11 cellular contexts compared by ENCODE assay signal in genomic region chr11:119694334-119694733, GRCh38. TPM values are rescaled to one million over a fixed set of nuclear protein-coding genes. Genes with fewer than 3 reads are reported as not detected.
DNase-seq lines count a peak whose midpoint lies in the region; ATAC-seq, FAIRE-seq and TF ChIP-seq lines count a peak whose summit lies in the region.
"Had no signal": no experiment of that assay in that cellular context is flagged by ENCODE, and none has a peak within 500 bp of the region (broad histone marks: within the 10 kb centered on the region; RNA-seq: fewer than 3 reads in every experiment).

No MANE protein-coding gene starts in this region.

- H3K9me3 Mint-ChIP-seq in activated T-helper 17 cell treated with anti-CD3 and anti-CD28 coated beads, Interleukin-2, amount 50 U/mL, for 72 hours: no peaks in the 10 kb centered on the region
- H3K9me3 Mint-ChIP-seq in natural killer cell treated with Interleukin-12 subunit alpha and Interleukin-12 subunit beta and Interleukin-15 and Interleukin-18, amount 100 ng/mL, for 72 hours: no peaks in the 10 kb centered on the region
- H3K9me3 Mint-ChIP-seq: T-helper 1 cell treated with Interleukin-12 subunit alpha and Interleukin-12 subunit beta and Interleukin-4 antibody, amounts not matched to agents 30 μg/mL and 1 μg/mL, for 36 hours had no signal

- no peaks in the 10 kb centered on the region for H3K36me3 Mint-ChIP-seq in activated T-helper 17 cell treated with anti-CD3 and anti-CD28 coated beads, Interleukin-2, amount 50 U/mL, for 72 hours (ENCODE audit: low read depth)
- no peaks in the 10 kb centered on the region for H3K36me3 Mint-ChIP-seq in natural killer cell treated with Interleukin-12 subunit alpha and Interleukin-12 subunit beta and Interleukin-15 and Interleukin-18, amount 100 ng/mL, for 72 hours

- H3K4me2 ChIP-seq in hepatocyte: no peak overlapping the region

- no peaks in the 10 kb centered on the region for H3K9me3 ChIP-seq in hepatocyte (ENCODE audit: low read depth)
- H3K9me3 ChIP-seq: heart right ventricle had no signal

- no peak overlapping the region for H2AFZ ChIP-seq in hepatocyte

- TF ChIP-seq POLR2A in GM12891 (IDR thresholded peaks at IDR 0.05; ENCODE audit: low read depth, low read length) (no peak), GM18505 (IDR thresholded peaks at IDR 0.05; ENCODE audit: borderline replicate concordance, extremely low read depth, insufficient read depth, insufficient read length) (no peak)

- H3K4me1 Mint-ChIP-seq in activated T-helper 17 cell treated with anti-CD3 and anti-CD28 coated beads, Interleukin-2, amount 50 U/mL, for 72 hours: peaks cover 5% of the 10 kb centered on the region
- peaks cover 43% of the 10 kb centered on the region in 2 donors for H3K4me1 Mint-ChIP-seq in natural killer cell treated with Interleukin-12 subunit alpha and Interleukin-12 subunit beta and Interleukin-15 and Interleukin-18, amount 100 ng/mL, for 72 hours (ENCODE audit: low read depth in 2 of 2)

- H3K79me2 ChIP-seq in hepatocyte: no peaks in the 10 kb centered on the region

- H3K36me3 ChIP-seq in hepatocyte (replicated peaks; ENCODE audit: insufficient read depth, low read depth): no peaks in the 10 kb centered on the region
- H3K36me3 ChIP-seq: heart right ventricle had no signal

- no peaks in the 10 kb centered on the region for H3K9me2 ChIP-seq in hepatocyte (replicated peaks; ENCODE audit: insufficient read depth)

- no peak for ATAC-seq in activated T-helper 17 cell treated with anti-CD3 and anti-CD28 coated beads, Interleukin-2, amount 50 U/mL, for 72 hours (replicated peaks)
- ATAC-seq in natural killer cell treated with Interleukin-12 subunit alpha and Interleukin-12 subunit beta and Interleukin-15 and Interleukin-18, amount 100 ng/mL, for 72 hours: no peak
- ATAC-seq in GM18505 (IDR thresholded peaks at IDR 0.05; ENCODE audit: unreplicated experiment) (no peak), HG02938 (IDR thresholded peaks at IDR 0.05; ENCODE audit: unreplicated experiment) (no peak)

- no peak overlapping the region for H3K27ac ChIP-seq in hepatocyte
- H3K27ac ChIP-seq: heart right ventricle had no signal

- peaks cover 5% of the 10 kb centered on the region for H4K20me1 ChIP-seq in hepatocyte (ENCODE audit: insufficient read depth, poor library complexity, severe bottlenecking)

- H3K27me3 ChIP-seq in hepatocyte: no peaks in the 10 kb centered on the region
- H3K27me3 ChIP-seq: heart right ventricle had no signal

- H3K27me3 Mint-ChIP-seq in activated T-helper 17 cell treated with anti-CD3 and anti-CD28 coated beads, Interleukin-2, amount 50 U/mL, for 72 hours: no peaks in the 10 kb centered on the region
- H3K27me3 Mint-ChIP-seq in natural killer cell treated with Interleukin-12 subunit alpha and Interleukin-12 subunit beta and Interleukin-15 and Interleukin-18, amount 100 ng/mL, for 72 hours: peaks cover 14 to 15% of the 10 kb centered on the region in 2 donors

- peaks cover under 1% of the 10 kb centered on the region for H3K4me1 ChIP-seq in hepatocyte (ENCODE audit: insufficient read depth)

- DNase-seq in GM12891 (ENCODE audit: insufficient read length, low spot score): no peak
- no peak for DNase-seq in LNCaP clone FGC (ENCODE audit: low read depth)
- no peak for DNase-seq in natural killer cell treated with Interleukin-12 subunit alpha and Interleukin-12 subunit beta and Interleukin-15 and Interleukin-18, amount 100 ng/mL, for 72 hours (ENCODE audit: low spot score)
- DNase-seq in hepatocyte (ENCODE audit: low spot score): no peak
- DNase-seq in activated gamma-delta T cell (lab: John Stamatoyannopoulos, UW): no peak
- DNase-seq: heart right ventricle; stimulated activated CD4-positive, alpha-beta T cell treated with anti-CD3 and anti-CD28 coated beads, Interleukin-12 subunit alpha, Interleukin-12 subunit beta, amount 100 ng/mL, for 4 hours had no signal

- peak; percentile 73 for FAIRE-seq in GM12891 (lab: Jason Lieb, UNC)

- 66% methylated on average over 3 of the region's 3 CpGs for WGBS in hepatocyte (ENCODE audit: low lambda C conversion rate, missing lambda C conversion rate)

- H3K4me3 ChIP-seq in LNCaP clone FGC (ENCODE audit: low read depth, low read length) (no peak overlapping the region), hepatocyte (no peak overlapping the region)
- H3K4me3 ChIP-seq: heart right ventricle had no signal

- TF ChIP-seq CTCF in LNCaP clone FGC (IDR thresholded peaks at IDR 0.05; ENCODE audit: control insufficient read depth, extremely low read depth, insufficient read depth) (peak; percentile 27; the same call in 1 of the 2 replicates), hepatocyte (IDR thresholded peaks at IDR 0.05; ENCODE audit: poor library complexity) (no peak)

- peak overlapping the region; percentile 38 for H3K27ac Mint-ChIP-seq in activated T-helper 17 cell treated with anti-CD3 and anti-CD28 coated beads, Interleukin-2, amount 50 U/mL, for 72 hours
- peak overlapping the region; percentile 17 to 33 for H3K27ac Mint-ChIP-seq in natural killer cell treated with Interleukin-12 subunit alpha and Interleukin-12 subunit beta and Interleukin-15 and Interleukin-18, amount 100 ng/mL, for 72 hours
- H3K27ac Mint-ChIP-seq: T-helper 1 cell treated with Interleukin-12 subunit alpha and Interleukin-12 subunit beta and Interleukin-4 antibody, amounts not matched to agents 30 μg/mL and 1 μg/mL, for 36 hours had no signal

- H3K4me3 Mint-ChIP-seq in activated T-helper 17 cell treated with anti-CD3 and anti-CD28 coated beads, Interleukin-2, amount 50 U/mL, for 72 hours: no peak overlapping the region
- no peak overlapping the region for H3K4me3 Mint-ChIP-seq in natural killer cell treated with Interleukin-12 subunit alpha and Interleukin-12 subunit beta and Interleukin-15 and Interleukin-18, amount 100 ng/mL, for 72 hours
- H3K4me3 Mint-ChIP-seq: T-helper 1 cell treated with Interleukin-12 subunit alpha and Interleukin-12 subunit beta and Interleukin-4 antibody, amounts not matched to agents 30 μg/mL and 1 μg/mL, for 36 hours had no signal

TF ChIP-seq in GM12891, 5 proteins besides CTCF, POLR2A, EP300 and RAD21:
- no peak for TF ChIP-seq TAF1 (IDR thresholded peaks at IDR 0.05; ENCODE audit: low read depth, low read length)
- no peak for TF ChIP-seq POLR2AphosphoS5 (IDR thresholded peaks at IDR 0.05; ENCODE audit: low read depth, low read length)
- no peak for TF ChIP-seq SPI1 (IDR thresholded peaks at IDR 0.05; ENCODE audit: low read depth, low read length)
- TF ChIP-seq POU2F2 (IDR thresholded peaks at IDR 0.05; ENCODE audit: low read depth, low read length): no peak
- no peak for TF ChIP-seq PAX5 (IDR thresholded peaks at IDR 0.05; ENCODE audit: insufficient read depth, low read length, severe bottlenecking)

RNA-seq across cellular contexts. Expression of gene NECTIN1, which starts 34.7 kb away (rescaled TPM):
- polyA plus RNA-seq in GM12891 (2012; ENCODE audit: low read depth, missing spikeins): 5.6 TPM
- total RNA-seq in activated T-helper 17 cell treated with anti-CD3 and anti-CD28 coated beads, Interleukin-2, amount 50 U/mL, for 72 hours: 1 to 10 TPM in 1 of 2 donors, under 1 TPM in 1; 0.78 to 2.3 TPM
- total RNA-seq in natural killer cell treated with Interleukin-12 subunit alpha and Interleukin-12 subunit beta and Interleukin-15 and Interleukin-18, amount 100 ng/mL, for 72 hours: 1 to 10 TPM; 2.3 to 2.6 TPM
- total RNA-seq in hepatocyte: 3.7 and 7.4 TPM in 2 replicates
- polyA plus RNA-seq in hepatocyte: 3.6 and 6.3 TPM in 2 replicates
